In genomic region chr5:177473461-177473991, GRCh38 we compare ENCODE assay signal across 7 cellular contexts. TPM values are rescaled to one million over a fixed set of nuclear protein-coding genes. Genes with fewer than 3 reads are reported as not detected.
DNase-seq lines count a peak whose midpoint lies in the region; ATAC-seq lines count a peak whose summit lies in the region.

TSS of gene DBN1 (minus strand) at chr5:177473634. CDS start at chr5:177473521, 113 bp downstream.

- H3K27ac ChIP-seq in SJCRH30, result peak within 1 kb of the TSS; percentile 94
- H3K27ac ChIP-seq in effector memory CD4-positive, alpha-beta T cell (ENCODE audit: insufficient read depth, low read length, poor library complexity, severe bottlenecking), result no peak within 1 kb of the TSS
- H3K27ac ChIP-seq in thymus (ENCODE audit: low read depth), result peak within 1 kb of the TSS; percentile 58

- peak; percentile 41 for ATAC-seq in HG02642 (IDR thresholded peaks at IDR 0.05; ENCODE audit: poor library complexity, unreplicated experiment)

- H3K27me3 ChIP-seq in SJCRH30, result no peaks in the 10 kb centered on the region
- no peaks in the 10 kb centered on the region for H3K27me3 ChIP-seq in effector memory CD4-positive, alpha-beta T cell (replicated peaks; ENCODE audit: control insufficient read depth, insufficient read depth, low read length, poor library complexity, severe bottlenecking)
- H3K27me3 ChIP-seq in thymus (ENCODE audit: control insufficient read depth, insufficient read depth), result no peaks in the 10 kb centered on the region

- H3K36me3 ChIP-seq in SJCRH30 (peaks cover 39% of the 10 kb centered on the region), thymus (ENCODE audit: control insufficient read depth, insufficient read depth) (peaks cover 9% of the 10 kb centered on the region)
- H3K36me3 ChIP-seq in effector memory CD4-positive, alpha-beta T cell (ENCODE audit: control insufficient read depth, insufficient read depth, low read length), result no peaks in the 10 kb centered on the region

- 4% methylated on average over 64 of the region's 65 CpGs for WGBS in thymus

- H3K9me3 ChIP-seq in SJCRH30 (replicated peaks) (no peaks in the 10 kb centered on the region), thymus (ENCODE audit: control insufficient read depth) (no peaks in the 10 kb centered on the region)
- no peaks in the 10 kb centered on the region for H3K9me3 ChIP-seq in effector memory CD4-positive, alpha-beta T cell (ENCODE audit: control insufficient read depth, low read length)

- DNase-seq in SJCRH30, result peak; percentile 56 to 79
- DNase-seq in effector memory CD4-positive, alpha-beta T cell, result no peak
- peak; percentile 27 for DNase-seq in medulla oblongata (ENCODE audit: extremely low spot score)
- DNase-seq in activated effector memory CD4-positive, alpha-beta T cell treated with anti-CD3 and anti-CD28 coated beads, Interleukin-2, amount 50 U/mL, for 16 hours, result no peak

- peak within 1 kb of the TSS; percentile 66 for H3K4me3 ChIP-seq in GM08714 (ENCODE audit: low read length)
- peak within 1 kb of the TSS; percentile 90 for H3K4me3 ChIP-seq in SJCRH30
- H3K4me3 ChIP-seq in effector memory CD4-positive, alpha-beta T cell (ENCODE audit: insufficient read depth, low read depth, low read length, poor library complexity, severe bottlenecking), result peak within 1 kb of the TSS; percentile 44
- H3K4me3 ChIP-seq in thymus (ENCODE audit: low read length), result peak within 1 kb of the TSS; percentile 81

- H3K4me1 ChIP-seq in SJCRH30, result peaks cover 31% of the 10 kb centered on the region
- H3K4me1 ChIP-seq in effector memory CD4-positive, alpha-beta T cell (ENCODE audit: control insufficient read depth, insufficient read depth, low read length, poor library complexity, severe bottlenecking), result peaks cover 10% of the 10 kb centered on the region
- H3K4me1 ChIP-seq in thymus (ENCODE audit: control insufficient read depth, insufficient read depth, low read length), result peaks cover 25% of the 10 kb centered on the region

RNA-seq across cellular contexts. Expression of gene DBN1, which starts in this region (rescaled TPM):
- 239 and 265 TPM in 2 replicates for total RNA-seq in SJCRH30 (2014; rRNA removed; shearing (Covaris generic))
- polyA plus RNA-seq in thymus, result 34.3 TPM

Comparison
In these comparisons a context has a peak if more than half of its experiments do, and no peak if none do; other contexts are left out.
1. DNase-seq: peak in SJCRH30 (2 of 2) and medulla oblongata (single experiment); none in effector memory CD4-positive, alpha-beta T cell (0 of 3) and activated effector memory CD4-positive, alpha-beta T cell treated with anti-CD3 and anti-CD28 coated beads, Interleukin-2, amount 50 U/mL, for 16 hours (single experiment).
2. Peak in every context shown above with its lines, with median percentiles within 50 percentile points of each other: H3K4me3 ChIP-seq.